ENCODE assay signal across 8 cellular contexts in the genomic region with DNA sequence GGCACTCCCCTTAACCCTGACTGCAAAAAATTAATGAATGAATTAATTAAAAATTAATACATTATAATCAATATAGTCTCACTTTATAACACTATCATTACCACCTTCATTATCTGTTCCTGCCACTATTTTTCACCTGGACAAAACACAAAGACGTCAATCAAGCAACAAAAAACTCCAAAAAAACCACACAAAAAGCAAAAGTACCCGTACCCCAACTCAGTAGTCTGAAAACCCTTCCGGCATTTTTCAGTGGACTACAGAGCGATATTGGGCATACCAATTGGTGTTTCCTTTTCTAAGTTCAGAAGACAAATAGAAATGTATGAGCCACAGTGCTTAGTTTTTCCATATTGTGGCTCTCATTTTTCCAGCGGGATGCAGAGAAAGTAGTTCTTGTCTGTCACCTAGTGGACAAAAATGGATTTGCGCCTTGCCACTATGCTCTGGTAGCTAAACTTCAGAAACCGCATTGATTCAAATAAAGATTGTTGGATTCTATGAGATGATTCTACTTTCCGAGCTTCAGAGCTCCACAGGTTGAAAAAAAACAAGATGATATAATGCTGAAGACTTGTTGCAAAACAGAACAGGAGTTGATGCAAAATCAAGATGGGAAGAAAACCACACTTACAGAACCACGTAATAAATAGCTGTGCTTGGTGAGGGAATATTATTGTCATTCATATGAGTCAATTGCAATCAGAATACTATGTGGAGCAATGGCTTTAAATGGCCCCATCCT. TPM values are rescaled to one million over a fixed set of nuclear protein-coding genes. Genes with fewer than 3 reads are reported as not detected.
DNase-seq lines count a peak whose midpoint lies in the region; ATAC-seq, FAIRE-seq and TF ChIP-seq lines count a peak whose summit lies in the region.

No MANE protein-coding gene starts in this region.

- CTCF ChIA-PET in CD4-positive, alpha-beta T cell (lab: Charles Lee) = interaction anchor here (0.6 to 4.3 kb wide), 27 partner anchors 11 to 639 kb away, joined by 3 to 33 read pairs (median 4); no protein-coding TSS in a partner anchor

- H3K9me3 ChIP-seq in CD4-positive, alpha-beta T cell (ENCODE audit: control insufficient read depth, low read length) = no peaks in the 10 kb centered on the region

- no peaks in the 10 kb centered on the region for H3K36me3 Mint-ChIP-seq in CD4-positive, alpha-beta T cell (ENCODE audit: low read depth)

- H3K27me3 ChIP-seq in CD4-positive, alpha-beta T cell (ENCODE audit: control insufficient read depth, insufficient read depth, low read length) = no peaks in the 10 kb centered on the region

- peak overlapping the region; percentile 87 for H3K27ac Mint-ChIP-seq in CD4-positive, alpha-beta T cell

- H3K9me3 Mint-ChIP-seq in CD4-positive, alpha-beta T cell = no peaks in the 10 kb centered on the region

- no peak for TF ChIP-seq POLR2A in NB4 (IDR thresholded peaks at IDR 0.05; ENCODE audit: extremely low read depth, insufficient read length)
- no peak for TF ChIP-seq POLR2A in GM12892 (IDR thresholded peaks at IDR 0.05; ENCODE audit: low read depth, low read length)

- peak; percentile 51 for ATAC-seq in CD4-positive, alpha-beta T cell (ENCODE audit: poor library complexity)
- peak; percentile 56 for ATAC-seq in GM21390 (IDR thresholded peaks at IDR 0.05; ENCODE audit: unreplicated experiment)
- ATAC-seq in left cardiac atrium = no peak

- POLR2A ChIA-PET in CD4-positive, alpha-beta T cell (lab: Charles Lee) = interaction anchor here (0.7 to 2.5 kb wide), 12 partner anchors 20 to 630 kb away, joined by 3 to 13 read pairs (median 4); a partner anchor contains a TSS

- TF ChIP-seq CTCF in CD4-positive, alpha-beta T cell (IDR thresholded peaks at IDR 0.05) = peak; percentile 100
- TF ChIP-seq CTCF in NB4 (IDR thresholded peaks at IDR 0.05; ENCODE audit: low read depth, low read length) = peak; percentile 81

- intact Hi-C loops in CD4-positive, alpha-beta T cell (cut with DNase I, micrococcal nuclease) = loop anchor here (1.0 to 10.0 kb wide), 9 partner anchors 71 to 821 kb away; no protein-coding TSS in a partner anchor
- intact Hi-C loops in left cardiac atrium (cut with DNase I) = loop anchor here (1.0 to 10.0 kb wide), 4 partner anchors 46 to 213 kb away; no protein-coding TSS in a partner anchor

- DNase-seq in CD4-positive, alpha-beta T cell = peak; percentile 29 to 49 (median 42)
- DNase-seq in NB4 (ENCODE audit: low read depth) = peak; percentile 70
- DNase-seq in SW 1271 (lab: John Stamatoyannopoulos, UW) = peak; percentile 34 to 82
- peak; percentile 21 for DNase-seq in activated naive CD8-positive, alpha-beta T cell treated with anti-CD3 and anti-CD28 coated beads, Interleukin-2, amount 50 U/mL, for 16 hours (ENCODE audit: low read depth, low spot score)
- DNase-seq in left cardiac atrium = peak; percentile 38
- DNase-seq in retina = peak; percentile 73
- no peak for DNase-seq in GM12892 (ENCODE audit: insufficient read length)

- peak overlapping the region; percentile 88 for H3K4me3 Mint-ChIP-seq in CD4-positive, alpha-beta T cell

- peaks cover 6% of the 10 kb centered on the region for H3K27me3 Mint-ChIP-seq in CD4-positive, alpha-beta T cell

- H3K27ac ChIP-seq in CD4-positive, alpha-beta T cell (ENCODE audit: low read depth, low read length) = no peak overlapping the region

- peaks cover 49% of the 10 kb centered on the region for H3K4me1 Mint-ChIP-seq in CD4-positive, alpha-beta T cell (ENCODE audit: low read depth)

- no peak for FAIRE-seq in GM12892 (lab: Jason Lieb, UNC)

- H3K4me3 ChIP-seq in NB4 (ENCODE audit: low read depth, low read length) = no peak overlapping the region

RNA-seq across cellular contexts. Expression of a gene that starts 50.6 kb away (rescaled TPM):
- total RNA-seq in CD4-positive, alpha-beta T cell = 10 to 100 TPM; 82.4 to 82.9 TPM
- total RNA-seq in left cardiac atrium = 100 to 1,000 TPM; 462 to 660 TPM
- 39.2 TPM for polyA plus RNA-seq in GM12892 (2012; ENCODE audit: missing spikeins)

Comparison
In these comparisons a context has a peak if more than half of its experiments do, and no peak if none do; other contexts are left out.
1. ATAC-seq: peak in CD4-positive, alpha-beta T cell (single experiment) and GM21390 (single experiment); none in left cardiac atrium (0 of 2).
2. RNA of a gene that starts 50.6 kb away (total RNA-seq): 462 to 660 TPM in left cardiac atrium; 82.4 to 82.9 TPM in CD4-positive, alpha-beta T cell; every median in the first group is over 4 times any median in the second.